Comparison of ENCODE assay signal across 16 cellular contexts in genomic region chr12:96408993-96409392, GRCh38. TPM values are rescaled to one million over a fixed set of nuclear protein-coding genes. Genes with fewer than 3 reads are reported as not detected.
A peak's percentile ranks its signal among the peaks of the same experiment; 100 is the strongest.
DNase-seq lines count a peak whose midpoint lies in the region; ATAC-seq and TF ChIP-seq lines count a peak whose summit lies in the region.
"Had no signal": no experiment of that assay in that cellular context is flagged by ENCODE, and none has a peak within 500 bp of the region (broad histone marks: within the 10 kb centered on the region; RNA-seq: fewer than 3 reads in every experiment).

No MANE protein-coding gene starts in this region.

- H3K27ac ChIP-seq in HL-60 (replicated peaks) (peak overlapping the region; percentile 41), trophoblast cell (ENCODE audit: low read depth, low read length) (no peak overlapping the region)
- H3K27ac ChIP-seq in CD4-positive, alpha-beta memory T cell (ENCODE audit: low read depth, low read length): no peak overlapping the region

- no peak overlapping the region for H2AFZ ChIP-seq in trophoblast cell (ENCODE audit: insufficient read depth, low read length, poor library complexity)
- H2AFZ ChIP-seq: GM23338 had no signal

- H3K9ac ChIP-seq in trophoblast cell (ENCODE audit: low read length): no peak overlapping the region

- peak overlapping the region; percentile 93 for H3K27ac Mint-ChIP-seq in activated B cell treated with CpG ODN at 0.5 μM for 24 hours
- no peak overlapping the region for H3K27ac Mint-ChIP-seq in CD4-positive, alpha-beta memory T cell
- H3K27ac Mint-ChIP-seq: B cell; CD8-positive, alpha-beta memory T cell; GM23338 had no signal

- H3K23ac ChIP-seq in trophoblast cell (ENCODE audit: low read length): no peak overlapping the region

- H2BK5ac ChIP-seq in trophoblast cell (ENCODE audit: low read depth, low read length, poor library complexity): no peak overlapping the region

- H3K4me1 Mint-ChIP-seq in activated B cell treated with CpG ODN at 0.5 μM for 24 hours: peaks cover 41% of the 10 kb centered on the region
- peaks cover 0 to 1% (median 0%) of the 10 kb centered on the region in 4 donors for H3K4me1 Mint-ChIP-seq in CD4-positive, alpha-beta memory T cell
- H3K4me1 Mint-ChIP-seq: CD8-positive, alpha-beta memory T cell had no signal

- H3K4me1 ChIP-seq in trophoblast cell (ENCODE audit: control insufficient read depth in 1 of 2, insufficient read depth in 2 of 2, low read length in 2 of 2): no peaks in the 10 kb centered on the region
- H3K4me1 ChIP-seq in CD4-positive, alpha-beta memory T cell (ENCODE audit: insufficient read depth, low read length): no peaks in the 10 kb centered on the region

- no peak for ATAC-seq in activated B cell treated with CpG ODN at 0.5 μM for 24 hours (ENCODE audit: low read depth)
- no peak for ATAC-seq in GM19035 (IDR thresholded peaks at IDR 0.05; ENCODE audit: unreplicated experiment)
- ATAC-seq: GM23338, HepG2 had no signal

- H4K12ac ChIP-seq in trophoblast cell (ENCODE audit: low read depth, low read length): no peak overlapping the region

- no peaks in the 10 kb centered on the region for H3K36me3 ChIP-seq in trophoblast cell (ENCODE audit: control insufficient read depth in 1 of 2, insufficient read depth in 2 of 2, low read length in 2 of 2)
- no peaks in the 10 kb centered on the region for H3K36me3 ChIP-seq in CD4-positive, alpha-beta memory T cell (ENCODE audit: insufficient read depth, low read length)
- H3K36me3 ChIP-seq: BLaER1 treated with 17β-estradiol and CSF1 and Interleukin-3, amounts not matched to agents 10 nM and 100 nM had no signal

- no peak overlapping the region for H2AK5ac ChIP-seq in trophoblast cell (ENCODE audit: low read length)

- intact Hi-C loops in activated B cell treated with CpG ODN at 0.5 μM for 24 hours (cut with micrococcal nuclease): loop anchor here (2.0 to 10.0 kb wide), 2 partner anchors 14 to 494 kb away; no protein-coding TSS in a partner anchor
- intact Hi-C loops in CD4-positive, alpha-beta memory T cell (cut with micrococcal nuclease): no loop called here

- POLR2A ChIA-PET in activated B cell treated with CpG ODN at 0.5 μM for 24 hours (lab: Charles Lee): no interaction called here
- POLR2A ChIA-PET in CD4-positive, alpha-beta memory T cell (lab: Charles Lee; ENCODE audit: partially characterized antibody): no interaction called here

- H3K4ac ChIP-seq in trophoblast cell (ENCODE audit: low read depth, low read length): no peak overlapping the region

- no peak for DNase-seq in HL-60 (ENCODE audit: low read depth in 1 of 2, low spot score in 1 of 2)
- no peak for DNase-seq in activated B cell treated with CpG ODN at 0.5 μM for 24 hours
- DNase-seq in left kidney (ENCODE audit: low read depth, low spot score): peak; percentile 50
- DNase-seq in DMS114 treated with DMSO at 0.1 percent for 48 hours (lab: John Stamatoyannopoulos, UW; ENCODE audit: unreplicated experiment): no peak
- DNase-seq in trophoblast cell: no peak
- DNase-seq in CD4-positive, alpha-beta memory T cell: no peak
- DNase-seq: CD8-positive, alpha-beta memory T cell; COR-L47; DMS 273 treated with DMSO at 0.1 percent for 48 hours; HCEC 1CT had no signal

- no peaks in the 10 kb centered on the region for H3K36me3 Mint-ChIP-seq in activated B cell treated with CpG ODN at 0.5 μM for 24 hours (ENCODE audit: low read depth)
- H3K36me3 Mint-ChIP-seq in CD4-positive, alpha-beta memory T cell: no peaks in the 10 kb centered on the region
- H3K36me3 Mint-ChIP-seq: CD8-positive, alpha-beta memory T cell; IgD-negative memory B cell had no signal

- H3K27me3 ChIP-seq in HL-60 (ENCODE audit: insufficient read depth, poor library complexity, severe bottlenecking) (no peaks in the 10 kb centered on the region), trophoblast cell (ENCODE audit: insufficient read depth, low read length) (no peaks in the 10 kb centered on the region)
- no peaks in the 10 kb centered on the region for H3K27me3 ChIP-seq in CD4-positive, alpha-beta memory T cell (ENCODE audit: insufficient read depth, low read length)
- H3K27me3 ChIP-seq: BLaER1 treated with 17β-estradiol and CSF1 and Interleukin-3, amounts not matched to agents 10 nM and 100 nM had no signal

- H3K4me2 ChIP-seq in trophoblast cell (ENCODE audit: low read length): no peak overlapping the region
- H3K4me2 ChIP-seq: GM23338 had no signal

- H3K27me3 Mint-ChIP-seq in activated B cell treated with CpG ODN at 0.5 μM for 24 hours: no peaks in the 10 kb centered on the region
- no peaks in the 10 kb centered on the region for H3K27me3 Mint-ChIP-seq in CD4-positive, alpha-beta memory T cell
- H3K27me3 Mint-ChIP-seq: B cell; CD8-positive, alpha-beta memory T cell; IgD-negative memory B cell had no signal

- H2BK12ac ChIP-seq in trophoblast cell (ENCODE audit: low read length): no peak overlapping the region

- H3K4me3 Mint-ChIP-seq in activated B cell treated with CpG ODN at 0.5 μM for 24 hours: no peak overlapping the region
- H3K4me3 Mint-ChIP-seq in CD4-positive, alpha-beta memory T cell: no peak overlapping the region
- H3K4me3 Mint-ChIP-seq: CD8-positive, alpha-beta memory T cell; GM23338 had no signal

- H4K8ac ChIP-seq in trophoblast cell (ENCODE audit: low read depth, low read length): no peak overlapping the region

- H3K18ac ChIP-seq in trophoblast cell (ENCODE audit: low read length): no peak overlapping the region

- H3K9me3 ChIP-seq in trophoblast cell (ENCODE audit: insufficient read depth, low read depth, low read length): peaks cover 1% of the 10 kb centered on the region
- H3K9me3 ChIP-seq in CD4-positive, alpha-beta memory T cell (ENCODE audit: control insufficient read depth in 1 of 2, low read length in 2 of 2): no peaks in the 10 kb centered on the region
- H3K9me3 ChIP-seq: BLaER1 treated with 17β-estradiol and CSF1 and Interleukin-3, amounts not matched to agents 10 nM and 100 nM had no signal

- no peak overlapping the region for H3K4me3 ChIP-seq in HL-60 (replicated peaks; ENCODE audit: insufficient read depth, low read length)
- no peak overlapping the region for H3K4me3 ChIP-seq in trophoblast cell (ENCODE audit: low read depth, low read length)
- no peak overlapping the region for H3K4me3 ChIP-seq in CD4-positive, alpha-beta memory T cell (ENCODE audit: low read length in 2 of 2)
- H3K4me3 ChIP-seq: BLaER1 treated with 17β-estradiol and CSF1 and Interleukin-3, amounts not matched to agents 10 nM and 100 nM; GM23338 had no signal

- no CpG with 5 or more reads among the region's 3 CpGs for WGBS in trophoblast cell (ENCODE audit: extremely low coverage, insufficient coverage, insufficient read length)

- H3K79me1 ChIP-seq in trophoblast cell (ENCODE audit: low read length): no peaks in the 10 kb centered on the region

- CTCF ChIA-PET in activated B cell treated with CpG ODN at 0.5 μM for 24 hours (lab: Charles Lee): no interaction called here
- CTCF ChIA-PET in CD4-positive, alpha-beta memory T cell (lab: Charles Lee; ENCODE audit: partially characterized antibody): no interaction called here

- no peak overlapping the region for H4K91ac ChIP-seq in trophoblast cell (ENCODE audit: low read depth, low read length)

- no peaks in the 10 kb centered on the region for H3K9me3 Mint-ChIP-seq in activated B cell treated with CpG ODN at 0.5 μM for 24 hours
- peaks cover 0 to 1% (median 0%) of the 10 kb centered on the region in 8 donors for H3K9me3 Mint-ChIP-seq in CD4-positive, alpha-beta memory T cell
- H3K9me3 Mint-ChIP-seq: CD8-positive, alpha-beta memory T cell; GM23338; IgD-negative memory B cell had no signal

- no peak overlapping the region for H2BK120ac ChIP-seq in trophoblast cell (ENCODE audit: insufficient read depth, low read length, poor library complexity)

- TF ChIP-seq CTCF in HL-60 (IDR thresholded peaks at IDR 0.05; ENCODE audit: insufficient read depth, low read length) (no peak), activated B cell treated with CpG ODN at 0.5 μM for 24 hours (IDR thresholded peaks at IDR 0.05) (no peak)

- H3K79me2 ChIP-seq in trophoblast cell (ENCODE audit: control insufficient read depth, insufficient read depth, low read length, poor library complexity): no peaks in the 10 kb centered on the region

- H3K14ac ChIP-seq in trophoblast cell (ENCODE audit: low read length): no peak overlapping the region

RNA-seq across cellular contexts. Expression of gene CDK17, which starts 8.8 kb away (rescaled TPM):
- total RNA-seq in activated B cell treated with CpG ODN at 0.5 μM for 24 hours: 52.1 and 57.3 TPM in 2 replicates
- polyA plus RNA-seq in trophoblast cell (2013): 13.4 and 13.5 TPM in 2 replicates
- 10 to 100 TPM; 66.9 to 67.4 TPM for total RNA-seq in CD4-positive, alpha-beta memory T cell
- polyA plus RNA-seq in CD4-positive, alpha-beta memory T cell: 10 to 100 TPM; 30.5 to 31.5 TPM
